8 cellular contexts compared by ENCODE assay signal in the genomic region with DNA sequence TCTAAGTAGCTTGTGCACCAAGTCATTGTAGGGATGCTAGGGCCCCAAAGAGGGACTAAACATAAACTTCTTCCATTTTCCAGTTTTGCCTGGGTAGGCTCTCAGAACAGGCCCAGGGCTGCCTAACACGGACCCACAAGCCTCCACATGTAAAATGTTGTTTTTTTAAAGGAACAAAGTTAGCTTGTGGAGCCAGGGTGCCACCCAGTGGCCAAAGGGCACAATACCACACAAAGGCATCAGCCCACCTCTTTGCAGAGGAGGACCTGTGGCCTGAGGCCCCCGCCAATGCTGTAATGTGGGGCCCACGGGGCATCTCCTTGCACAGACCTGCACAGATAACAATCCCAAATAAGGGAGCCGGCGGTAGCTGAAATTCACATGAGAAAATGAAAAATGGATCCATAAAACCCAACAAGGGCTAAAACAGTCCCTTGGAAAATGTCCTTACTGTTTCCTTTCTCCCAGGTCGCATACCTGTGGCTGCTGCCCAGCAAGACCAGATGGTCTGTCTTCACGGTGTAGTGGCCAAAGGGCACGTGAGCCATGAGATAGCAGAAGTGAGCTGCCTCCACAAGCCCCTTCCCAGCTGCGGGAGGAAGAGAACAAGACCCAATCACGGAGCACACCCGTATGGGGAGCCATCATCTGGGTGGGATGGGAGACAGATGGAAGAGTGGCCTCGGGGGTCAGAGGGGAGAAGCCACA. TPM values are rescaled to one million over a fixed set of nuclear protein-coding genes. Genes with fewer than 3 reads are reported as not detected.
DNase-seq lines count a peak whose midpoint lies in the region; ATAC-seq and TF ChIP-seq lines count a peak whose summit lies in the region.

No MANE protein-coding gene starts in this region.

- no peak overlapping the region for H3K4me3 ChIP-seq in prostate gland

- no peaks in the 10 kb centered on the region for H3K9me3 ChIP-seq in prostate gland

- 45% methylated on average over 12 of the region's 12 CpGs for whole genome bisulfite sequencing in prostate gland

- no peak overlapping the region for H3K27ac ChIP-seq in prostate gland

- H3K27me3 ChIP-seq in prostate gland (replicated peaks; ENCODE audit: insufficient read depth): no peaks in the 10 kb centered on the region

- TF ChIP-seq POLR2A in prostate gland (IDR thresholded peaks at IDR 0.05): no peak

- TF ChIP-seq CTCF in prostate gland (IDR thresholded peaks at IDR 0.05): peak; percentile 26 to 76 (median 71)

- H3K36me3 ChIP-seq in prostate gland: no peaks in the 10 kb centered on the region

- no peaks in the 10 kb centered on the region for H3K4me1 ChIP-seq in prostate gland (replicated peaks)

- intact Hi-C loops in prostate gland (cut with DNase I): loop anchor here (1.0 to 5.0 kb wide), 2 partner anchors 764 to 1049 kb away; no protein-coding TSS in a partner anchor

- ATAC-seq in GM18511 (IDR thresholded peaks at IDR 0.05; ENCODE audit: unreplicated experiment) (peak; percentile 80), HG03108 (IDR thresholded peaks at IDR 0.05; ENCODE audit: unreplicated experiment) (peak; percentile 67)

- peak; percentile 57 for DNase-seq in CD1c-positive myeloid dendritic cell (ENCODE audit: extremely low spot score)
- DNase-seq in NCI-H345 (lab: John Stamatoyannopoulos, UW): peak; percentile 55
- DNase-seq in activated CD8-positive, alpha-beta memory T cell treated with anti-CD3 and anti-CD28 coated beads for 48 hours (ENCODE audit: low read depth in 2 of 3, low spot score in 2 of 3): peak; percentile 2 to 5 (median 4)
- DNase-seq in germinal center (ENCODE audit: low spot score): peak; percentile 50
- peak; percentile 28 for DNase-seq in prostate gland (ENCODE audit: low spot score)
- DNase-seq in NK-92 treated with Interleukin-12 subunit alpha and Interleukin-12 subunit beta, amount 100 ng/mL, for 24 hours (lab: John Stamatoyannopoulos, UW): no peak

RNA-seq across cellular contexts. Expression of a gene that starts 23.8 kb away (rescaled TPM):
- total RNA-seq in prostate gland: 1 to 10 TPM; 2.7 to 3.2 TPM
